In the genomic region with DNA sequence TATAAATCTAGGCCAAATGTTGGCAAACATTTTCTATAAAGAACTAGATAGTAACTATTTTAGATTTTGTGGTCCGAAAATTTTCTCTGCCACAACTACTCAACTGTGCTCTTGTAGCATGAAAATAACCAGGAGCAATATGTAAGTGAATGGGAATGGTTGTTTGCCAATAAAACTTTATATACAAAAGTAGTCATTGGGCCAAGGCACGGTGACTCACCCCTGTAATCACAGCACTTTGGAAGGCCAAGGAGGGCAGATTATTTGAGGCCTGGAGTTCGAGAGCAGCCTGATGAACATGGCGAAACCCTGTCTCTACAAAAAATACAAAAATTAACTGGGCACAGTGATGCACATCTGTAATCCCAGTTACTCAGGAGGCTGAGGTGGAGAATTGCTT, we compare ENCODE assay signal across 32 cellular contexts.
"Had no signal": no experiment of that assay in that cellular context is flagged by ENCODE, and none has a peak within 500 bp of the region (broad histone marks: within the 10 kb centered on the region; RNA-seq: fewer than 3 reads in every experiment).

No MANE protein-coding gene starts in this region.

- H3K27me3 Mint-ChIP-seq: activated naive CD8-positive, alpha-beta T cell treated with anti-CD3 and anti-CD28 coated beads, Interleukin-2, amount 10 ng/mL, durations not matched to agents 7 days and 5 days had no signal

- H3K4me3 ChIP-seq: ascending aorta, breast epithelium, cardiac muscle cell, colonic mucosa, esophagus squamous epithelium, heart left ventricle had no signal

- H3K27me3 ChIP-seq: ascending aorta, breast epithelium, cardiac muscle cell, colonic mucosa, esophagus squamous epithelium, heart left ventricle had no signal

- ATAC-seq: activated naive CD4-positive, alpha-beta T cell treated with anti-CD3 and anti-CD28 coated beads, Interleukin-2, amount 50 U/mL, for 72 hours; activated T-cell treated with anti-CD3 and anti-CD28 coated beads, Interleukin-2, amount 50 U/mL, for 72 hours; heart left ventricle; WTC11 had no signal

- FAIRE-seq: endometrium, endothelial cell of umbilical vein, frontal cortex had no signal

- H3K4me3 Mint-ChIP-seq: activated CD4-positive, alpha-beta memory T cell treated with anti-CD3 and anti-CD28 coated beads, Interleukin-2, amount 10 ng/mL, durations not matched to agents 7 days and 5 days; activated CD4-positive, alpha-beta T cell treated with anti-CD3 and anti-CD28 coated beads, Interleukin-2, amount 10 ng/mL, durations not matched to agents 7 days and 5 days; activated naive CD4-positive, alpha-beta T cell treated with anti-CD3 and anti-CD28 coated beads, Interleukin-2, amount 10 ng/mL, durations not matched to agents 7 days and 5 days; activated naive CD8-positive, alpha-beta T cell treated with anti-CD3 and anti-CD28 coated beads, Interleukin-2, amount 10 ng/mL, durations not matched to agents 7 days and 5 days; activated T-cell treated with anti-CD3 and anti-CD28 coated beads, Interleukin-2, amount 50 U/mL, for 24 hours; activated T-cell treated with anti-CD3 and anti-CD28 coated beads, Interleukin-2, amount 50 U/mL, for 72 hours; brain; WTC11 had no signal

- DNase-seq: activated CD4-positive, alpha-beta memory T cell treated with anti-CD3 and anti-CD28 coated beads, Interleukin-2, amount 10 ng/mL, durations not matched to agents 7 days and 5 days; activated CD4-positive, alpha-beta T cell treated with anti-CD3 and anti-CD28 coated beads for 1 hour; activated CD4-positive, alpha-beta T cell treated with anti-CD3 and anti-CD28 coated beads for 4 hours; activated CD4-positive, alpha-beta T cell treated with anti-CD3 and anti-CD28 coated beads, Interleukin-2, amount 10 ng/mL, durations not matched to agents 7 days and 5 days; activated CD4-positive, alpha-beta T cell treated with anti-CD3 and anti-CD28 coated beads, Interleukin-2, amount 50 U/mL, for 4 hours; activated CD8-positive, alpha-beta memory T cell treated with anti-CD3 and anti-CD28 coated beads, Interleukin-2, amount 50 U/mL, for 48 hours; activated gamma-delta T cell; activated naive CD4-positive, alpha-beta T cell; activated naive CD4-positive, alpha-beta T cell treated with anti-CD3 and anti-CD28 coated beads, Interleukin-2, amount 10 ng/mL, durations not matched to agents 7 days and 5 days; activated naive CD8-positive, alpha-beta T cell treated with anti-CD3 and anti-CD28 coated beads, Interleukin-2, amount 10 ng/mL, durations not matched to agents 7 days and 5 days; activated T-cell treated with anti-CD3 and anti-CD28 coated beads for 4 hours; activated T-cell treated with anti-CD3 and anti-CD28 coated beads, Interleukin-2, amount 50 U/mL, for 24 hours; activated T-cell treated with anti-CD3 and anti-CD28 coated beads, Interleukin-2, amount 50 U/mL, for 72 hours; central memory CD4-positive, alpha-beta T cell; cerebellar nuclear complex; colonic mucosa; effector CD8-positive, alpha-beta T cell; esophagus squamous epithelium; foreskin fibroblast; glutamatergic neuron; heart left ventricle; T-helper 2 cell had no signal

- H3K9me3 Mint-ChIP-seq: activated CD4-positive, alpha-beta memory T cell treated with anti-CD3 and anti-CD28 coated beads, Interleukin-2, amount 10 ng/mL, durations not matched to agents 7 days and 5 days; activated CD4-positive, alpha-beta T cell treated with anti-CD3 and anti-CD28 coated beads, Interleukin-2, amount 10 ng/mL, durations not matched to agents 7 days and 5 days; activated naive CD4-positive, alpha-beta T cell treated with anti-CD3 and anti-CD28 coated beads, Interleukin-2, amount 10 ng/mL, durations not matched to agents 7 days and 5 days; activated naive CD4-positive, alpha-beta T cell treated with anti-CD3 and anti-CD28 coated beads, Interleukin-2, amount 50 U/mL, for 72 hours; activated naive CD8-positive, alpha-beta T cell treated with anti-CD3 and anti-CD28 coated beads, Interleukin-2, amount 10 ng/mL, durations not matched to agents 7 days and 5 days; activated T-cell treated with anti-CD3 and anti-CD28 coated beads, Interleukin-2, amount 50 U/mL, for 24 hours; activated T-cell treated with anti-CD3 and anti-CD28 coated beads, Interleukin-2, amount 50 U/mL, for 72 hours had no signal

- H3K9me3 ChIP-seq: ascending aorta, breast epithelium, colonic mucosa had no signal

- H3K4me1 ChIP-seq: ascending aorta, breast epithelium, colonic mucosa, esophagus squamous epithelium, heart left ventricle had no signal

- H3K27ac ChIP-seq: ascending aorta, breast epithelium, cardiac muscle cell, colonic mucosa, epithelial cell of prostate, esophagus squamous epithelium, heart left ventricle had no signal

- H3K36me3 ChIP-seq: ascending aorta, breast epithelium, cardiac muscle cell, colonic mucosa, esophagus squamous epithelium, heart left ventricle had no signal

- H3K27ac Mint-ChIP-seq: activated CD4-positive, alpha-beta memory T cell treated with anti-CD3 and anti-CD28 coated beads, Interleukin-2, amount 10 ng/mL, durations not matched to agents 7 days and 5 days; activated CD4-positive, alpha-beta T cell treated with anti-CD3 and anti-CD28 coated beads, Interleukin-2, amount 10 ng/mL, durations not matched to agents 7 days and 5 days; activated naive CD4-positive, alpha-beta T cell treated with anti-CD3 and anti-CD28 coated beads, Interleukin-2, amount 10 ng/mL, durations not matched to agents 7 days and 5 days; activated naive CD4-positive, alpha-beta T cell treated with anti-CD3 and anti-CD28 coated beads, Interleukin-2, amount 50 U/mL, for 72 hours; activated naive CD8-positive, alpha-beta T cell treated with anti-CD3 and anti-CD28 coated beads, Interleukin-2, amount 10 ng/mL, durations not matched to agents 7 days and 5 days; activated T-cell treated with anti-CD3 and anti-CD28 coated beads, Interleukin-2, amount 50 U/mL, for 24 hours; activated T-cell treated with anti-CD3 and anti-CD28 coated beads, Interleukin-2, amount 50 U/mL, for 72 hours; brain; WTC11 had no signal

- H3K36me3 Mint-ChIP-seq: activated naive CD4-positive, alpha-beta T cell treated with anti-CD3 and anti-CD28 coated beads, Interleukin-2, amount 10 ng/mL, durations not matched to agents 7 days and 5 days; activated naive CD4-positive, alpha-beta T cell treated with anti-CD3 and anti-CD28 coated beads, Interleukin-2, amount 50 U/mL, for 72 hours; activated naive CD8-positive, alpha-beta T cell treated with anti-CD3 and anti-CD28 coated beads, Interleukin-2, amount 10 ng/mL, durations not matched to agents 7 days and 5 days; brain; WTC11 had no signal

- H3K4me1 Mint-ChIP-seq: activated CD4-positive, alpha-beta memory T cell treated with anti-CD3 and anti-CD28 coated beads, Interleukin-2, amount 10 ng/mL, durations not matched to agents 7 days and 5 days; activated CD4-positive, alpha-beta T cell treated with anti-CD3 and anti-CD28 coated beads, Interleukin-2, amount 10 ng/mL, durations not matched to agents 7 days and 5 days; activated naive CD4-positive, alpha-beta T cell treated with anti-CD3 and anti-CD28 coated beads, Interleukin-2, amount 10 ng/mL, durations not matched to agents 7 days and 5 days; activated naive CD8-positive, alpha-beta T cell treated with anti-CD3 and anti-CD28 coated beads, Interleukin-2, amount 10 ng/mL, durations not matched to agents 7 days and 5 days; brain; WTC11 had no signal
